Comparison of ENCODE assay signal across 11 cellular contexts in the genomic region with DNA sequence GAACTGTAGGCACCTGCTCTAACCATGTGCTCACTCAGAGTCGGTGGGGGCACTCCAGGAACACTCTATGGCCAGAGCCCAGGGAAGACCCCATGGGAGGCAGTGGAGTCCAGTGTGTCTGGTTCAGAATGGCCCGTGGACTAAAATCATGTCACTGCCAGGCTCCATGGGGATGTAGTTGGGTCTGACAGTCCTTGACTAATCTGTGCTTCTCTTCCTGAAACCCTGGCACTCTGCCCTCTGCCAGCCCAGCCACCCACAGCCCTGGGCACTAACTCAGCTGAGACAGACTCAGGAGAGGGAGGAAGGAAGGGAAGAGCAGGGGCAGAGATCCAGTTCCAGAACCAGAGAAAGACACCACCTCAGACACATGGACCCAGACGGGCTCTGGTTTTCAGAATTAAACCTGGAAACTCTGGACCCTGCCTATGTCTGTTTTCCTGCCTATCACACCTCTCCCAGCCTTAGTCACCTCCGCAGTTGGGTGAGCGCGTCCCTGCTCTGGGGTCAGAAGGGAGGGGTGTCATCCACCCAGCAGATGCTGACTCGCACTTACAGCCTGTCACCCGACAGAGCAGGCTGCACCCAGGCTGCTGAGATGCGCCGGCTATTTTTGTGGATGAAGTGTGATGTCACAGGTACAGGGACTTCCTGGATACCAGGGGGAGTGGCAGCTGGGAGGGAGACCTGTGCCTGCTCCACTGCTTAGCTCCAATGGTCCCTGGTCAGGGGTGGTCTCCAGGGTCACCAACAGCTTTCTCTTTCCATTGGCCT. TPM values are rescaled to one million over a fixed set of nuclear protein-coding genes. Genes with fewer than 3 reads are reported as not detected.
A peak's percentile ranks its signal among the peaks of the same experiment; 100 is the strongest.
DNase-seq lines count a peak whose midpoint lies in the region; ATAC-seq and TF ChIP-seq lines count a peak whose summit lies in the region.
"Had no signal": no experiment of that assay in that cellular context is flagged by ENCODE, and none has a peak within 500 bp of the region (broad histone marks: within the 10 kb centered on the region; RNA-seq: fewer than 3 reads in every experiment).

No MANE protein-coding gene starts in this region.

- H3K9ac ChIP-seq in BLaER1 treated with 17β-estradiol and CSF1 and Interleukin-3, amounts not matched to agents 10 nM and 100 nM: no peak overlapping the region

- no peak overlapping the region for H3K27ac ChIP-seq in BLaER1 treated with 17β-estradiol and CSF1 and Interleukin-3, amounts not matched to agents 10 nM and 100 nM
- H3K27ac ChIP-seq in right atrium auricular region: peak overlapping the region; percentile 74 to 86
- no peak overlapping the region for H3K27ac ChIP-seq in gastroesophageal sphincter
- H3K27ac ChIP-seq: Peyer's patch had no signal

- peak overlapping the region; percentile 3 to 55 (median 47); a peak in 21 of 22 replicates for H3K4me2 ChIP-seq in BLaER1 treated with 17β-estradiol and CSF1 and Interleukin-3, amounts not matched to agents 10 nM and 100 nM

- H3K9me3 ChIP-seq in BLaER1 treated with 17β-estradiol and CSF1 and Interleukin-3, amounts not matched to agents 10 nM and 100 nM (replicated peaks in 1 of 11): no peaks in the 10 kb centered on the region
- H3K9me3 ChIP-seq in right atrium auricular region: no peaks in the 10 kb centered on the region
- no peaks in the 10 kb centered on the region for H3K9me3 ChIP-seq in mucosa of descending colon
- no peaks in the 10 kb centered on the region for H3K9me3 ChIP-seq in gastroesophageal sphincter
- H3K9me3 ChIP-seq: Caco-2, Peyer's patch had no signal

- H3K4me3 Mint-ChIP-seq in HFFc6: no peak overlapping the region
- H3K4me3 Mint-ChIP-seq in immature natural killer cell: no peak overlapping the region

- peaks cover 0 to 13% (median 0%) of the 10 kb centered on the region in 11 experiments; a peak in 2 of 22 replicates for H4K20me1 ChIP-seq in BLaER1 treated with 17β-estradiol and CSF1 and Interleukin-3, amounts not matched to agents 10 nM and 100 nM

- no peak for TF ChIP-seq EP300 in gastroesophageal sphincter (IDR thresholded peaks at IDR 0.05)

- peak; percentile 68 for ATAC-seq in SK-N-SH treated with all-trans-retinoic acid at 6 μM for 48 hours
- no peak for ATAC-seq in GM18867 (IDR thresholded peaks at IDR 0.05; ENCODE audit: unreplicated experiment)
- ATAC-seq in mucosa of descending colon: no peak
- no peak for ATAC-seq in gastroesophageal sphincter

- no peak for TF ChIP-seq POLR2A in gastroesophageal sphincter (IDR thresholded peaks at IDR 0.05)

- H3K9me3 Mint-ChIP-seq in HFFc6 (peaks cover 5% of the 10 kb centered on the region; the same call in 1 of the 2 replicates), immature natural killer cell (no peaks in the 10 kb centered on the region)

- H3K4me1 Mint-ChIP-seq in HFFc6 (ENCODE audit: low read depth) (no peaks in the 10 kb centered on the region), immature natural killer cell (no peaks in the 10 kb centered on the region)

- H3K36me3 Mint-ChIP-seq in HFFc6 (ENCODE audit: low read depth) (no peaks in the 10 kb centered on the region), immature natural killer cell (no peaks in the 10 kb centered on the region)

- H3K27ac Mint-ChIP-seq in HFFc6: no peak overlapping the region
- no peak overlapping the region for H3K27ac Mint-ChIP-seq in immature natural killer cell

- H3K27me3 ChIP-seq in BLaER1 treated with 17β-estradiol and CSF1 and Interleukin-3, amounts not matched to agents 10 nM and 100 nM: no peaks in the 10 kb centered on the region
- H3K27me3 ChIP-seq in right atrium auricular region: no peaks in the 10 kb centered on the region
- H3K27me3 ChIP-seq in gastroesophageal sphincter: peaks cover 11% of the 10 kb centered on the region
- H3K27me3 ChIP-seq: Peyer's patch had no signal

- DNase-seq in HFFc6 (peak; percentile 13), right atrium auricular region (ENCODE audit: low spot score) (peak; percentile 63), mucosa of descending colon (no peak), immature natural killer cell (no peak)
- DNase-seq: Caco-2, NCI-H1105, Peyer's patch had no signal

- H3K4me3 ChIP-seq in BLaER1 treated with 17β-estradiol and CSF1 and Interleukin-3, amounts not matched to agents 10 nM and 100 nM: no peak overlapping the region
- H3K4me3 ChIP-seq in right atrium auricular region: no peak overlapping the region
- no peak overlapping the region for H3K4me3 ChIP-seq in mucosa of descending colon
- no peak overlapping the region for H3K4me3 ChIP-seq in gastroesophageal sphincter
- H3K4me3 ChIP-seq: Peyer's patch had no signal

- no peaks in the 10 kb centered on the region for H3K36me3 ChIP-seq in BLaER1 treated with 17β-estradiol and CSF1 and Interleukin-3, amounts not matched to agents 10 nM and 100 nM
- no peaks in the 10 kb centered on the region for H3K36me3 ChIP-seq in right atrium auricular region
- no peaks in the 10 kb centered on the region for H3K36me3 ChIP-seq in mucosa of descending colon (ENCODE audit: low read depth)
- no peaks in the 10 kb centered on the region for H3K36me3 ChIP-seq in gastroesophageal sphincter
- H3K36me3 ChIP-seq: Peyer's patch had no signal

- H3K27me3 Mint-ChIP-seq in HFFc6 (ENCODE audit: insufficient read depth) (peaks cover 32% of the 10 kb centered on the region), immature natural killer cell (ENCODE audit: low read depth in 3 of 3) (peaks cover 0 to 3% (median 2%) of the 10 kb centered on the region in 3 donors)

- peaks cover 10 to 15% (median 13%) of the 10 kb centered on the region in 10 experiments; a peak in 19 of 20 replicates for H3K4me1 ChIP-seq in BLaER1 treated with 17β-estradiol and CSF1 and Interleukin-3, amounts not matched to agents 10 nM and 100 nM
- peaks cover 0 to 27% of the 10 kb centered on the region in 2 donors for H3K4me1 ChIP-seq in right atrium auricular region
- no peaks in the 10 kb centered on the region for H3K4me1 ChIP-seq in mucosa of descending colon (ENCODE audit: low read depth)
- H3K4me1 ChIP-seq in gastroesophageal sphincter: no peaks in the 10 kb centered on the region
- H3K4me1 ChIP-seq: Caco-2, Peyer's patch had no signal

- intact Hi-C loops in mucosa of descending colon (cut with DNase I, micrococcal nuclease): no loop called here

- 87% methylated on average over 3 of the region's 10 CpGs; no CpG with 5 or more reads in 1 of the 2 donors for WGBS in gastroesophageal sphincter (ENCODE audit: low coverage in 1 of 2), 2 donors

- TF ChIP-seq CTCF in HFFc6 (IDR thresholded peaks at IDR 0.05) (no peak), right atrium auricular region (IDR thresholded peaks at IDR 0.05) (no peak), mucosa of descending colon (IDR thresholded peaks at IDR 0.05) (no peak), gastroesophageal sphincter (IDR thresholded peaks at IDR 0.05) (no peak)

TF ChIP-seq in SK-N-SH treated with all-trans-retinoic acid at 6 μM for 48 hours, 23 proteins besides CTCF, POLR2A, EP300 and RAD21:
- TF ChIP-seq, protein P1, sequence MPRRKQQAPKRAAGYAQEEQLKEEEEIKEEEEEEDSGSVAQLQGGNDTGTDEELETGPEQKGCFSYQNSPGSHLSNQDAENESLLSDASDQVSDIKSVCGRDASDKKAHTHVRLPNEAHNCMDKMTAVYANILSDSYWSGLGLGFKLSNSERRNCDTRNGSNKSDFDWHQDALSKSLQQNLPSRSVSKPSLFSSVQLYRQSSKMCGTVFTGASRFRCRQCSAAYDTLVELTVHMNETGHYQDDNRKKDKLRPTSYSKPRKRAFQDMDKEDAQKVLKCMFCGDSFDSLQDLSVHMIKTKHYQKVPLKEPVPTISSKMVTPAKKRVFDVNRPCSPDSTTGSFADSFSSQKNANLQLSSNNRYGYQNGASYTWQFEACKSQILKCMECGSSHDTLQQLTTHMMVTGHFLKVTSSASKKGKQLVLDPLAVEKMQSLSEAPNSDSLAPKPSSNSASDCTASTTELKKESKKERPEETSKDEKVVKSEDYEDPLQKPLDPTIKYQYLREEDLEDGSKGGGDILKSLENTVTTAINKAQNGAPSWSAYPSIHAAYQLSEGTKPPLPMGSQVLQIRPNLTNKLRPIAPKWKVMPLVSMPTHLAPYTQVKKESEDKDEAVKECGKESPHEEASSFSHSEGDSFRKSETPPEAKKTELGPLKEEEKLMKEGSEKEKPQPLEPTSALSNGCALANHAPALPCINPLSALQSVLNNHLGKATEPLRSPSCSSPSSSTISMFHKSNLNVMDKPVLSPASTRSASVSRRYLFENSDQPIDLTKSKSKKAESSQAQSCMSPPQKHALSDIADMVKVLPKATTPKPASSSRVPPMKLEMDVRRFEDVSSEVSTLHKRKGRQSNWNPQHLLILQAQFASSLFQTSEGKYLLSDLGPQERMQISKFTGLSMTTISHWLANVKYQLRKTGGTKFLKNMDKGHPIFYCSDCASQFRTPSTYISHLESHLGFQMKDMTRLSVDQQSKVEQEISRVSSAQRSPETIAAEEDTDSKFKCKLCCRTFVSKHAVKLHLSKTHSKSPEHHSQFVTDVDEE (CRISPR knock-in tag; IDR thresholded peaks at IDR 0.05): no peak
- TF ChIP-seq PPARA (CRISPR knock-in tag; IDR thresholded peaks at IDR 0.05; ENCODE audit: borderline replicate concordance) (no peak), RARB (CRISPR knock-in tag; IDR thresholded peaks at IDR 0.05) (no peak), ISL1 (CRISPR knock-in tag; IDR thresholded peaks at IDR 0.05) (no peak), ARNTL (CRISPR knock-in tag; IDR thresholded peaks at IDR 0.05; ENCODE audit: borderline replicate concordance, low read depth) (no peak), ZFP3 (CRISPR knock-in tag; IDR thresholded peaks at IDR 0.05) (no peak)
- TF ChIP-seq, protein P2, sequence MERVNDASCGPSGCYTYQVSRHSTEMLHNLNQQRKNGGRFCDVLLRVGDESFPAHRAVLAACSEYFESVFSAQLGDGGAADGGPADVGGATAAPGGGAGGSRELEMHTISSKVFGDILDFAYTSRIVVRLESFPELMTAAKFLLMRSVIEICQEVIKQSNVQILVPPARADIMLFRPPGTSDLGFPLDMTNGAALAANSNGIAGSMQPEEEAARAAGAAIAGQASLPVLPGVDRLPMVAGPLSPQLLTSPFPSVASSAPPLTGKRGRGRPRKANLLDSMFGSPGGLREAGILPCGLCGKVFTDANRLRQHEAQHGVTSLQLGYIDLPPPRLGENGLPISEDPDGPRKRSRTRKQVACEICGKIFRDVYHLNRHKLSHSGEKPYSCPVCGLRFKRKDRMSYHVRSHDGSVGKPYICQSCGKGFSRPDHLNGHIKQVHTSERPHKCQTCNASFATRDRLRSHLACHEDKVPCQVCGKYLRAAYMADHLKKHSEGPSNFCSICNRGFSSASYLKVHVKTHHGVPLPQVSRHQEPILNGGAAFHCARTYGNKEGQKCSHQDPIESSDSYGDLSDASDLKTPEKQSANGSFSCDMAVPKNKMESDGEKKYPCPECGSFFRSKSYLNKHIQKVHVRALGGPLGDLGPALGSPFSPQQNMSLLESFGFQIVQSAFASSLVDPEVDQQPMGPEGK (CRISPR knock-in tag; IDR thresholded peaks at IDR 0.05; ENCODE audit: borderline replicate concordance): no peak

RNA-seq across cellular contexts. Expression of a gene that starts 56.8 kb away (rescaled TPM):
- 1 to 10 TPM in 2 of 6 experiments, under 1 TPM in 4; 0.15 to 1.3 (median 0.28) TPM for total RNA-seq in HFFc6 (2021; fragmentation: NEBNext Ultra II Directional; extraction: Animal tissue kit (Norgen Biotek cat#: 25700))
- 10 to 100 TPM; 32.7 to 68.5 TPM for total RNA-seq in right atrium auricular region
- 1 to 10 TPM in 2 of 3 donors, under 1 TPM in 1; 0.98 to 9.0 (median 1.8) TPM for total RNA-seq in mucosa of descending colon
- not detected for polyA plus RNA-seq in immature natural killer cell
- total RNA-seq in gastroesophageal sphincter: 10 to 100 TPM; 11.4 to 30.2 (median 16.3) TPM

Comparison
In these comparisons a context has a peak if more than half of its experiments do, and no peak if none do; other contexts are left out.
1. H3K27ac ChIP-seq: peak in right atrium auricular region (2 of 2); none in BLaER1 treated with 17β-estradiol and CSF1 and Interleukin-3, amounts not matched to agents 10 nM and 100 nM (0 of 11) and gastroesophageal sphincter (0 of 4).
2. DNase-seq: peak in HFFc6 (single experiment) and right atrium auricular region (single experiment); none in mucosa of descending colon (0 of 3) and immature natural killer cell (0 of 3).